ENCODE assay signal across 9 cellular contexts in the genomic region with DNA sequence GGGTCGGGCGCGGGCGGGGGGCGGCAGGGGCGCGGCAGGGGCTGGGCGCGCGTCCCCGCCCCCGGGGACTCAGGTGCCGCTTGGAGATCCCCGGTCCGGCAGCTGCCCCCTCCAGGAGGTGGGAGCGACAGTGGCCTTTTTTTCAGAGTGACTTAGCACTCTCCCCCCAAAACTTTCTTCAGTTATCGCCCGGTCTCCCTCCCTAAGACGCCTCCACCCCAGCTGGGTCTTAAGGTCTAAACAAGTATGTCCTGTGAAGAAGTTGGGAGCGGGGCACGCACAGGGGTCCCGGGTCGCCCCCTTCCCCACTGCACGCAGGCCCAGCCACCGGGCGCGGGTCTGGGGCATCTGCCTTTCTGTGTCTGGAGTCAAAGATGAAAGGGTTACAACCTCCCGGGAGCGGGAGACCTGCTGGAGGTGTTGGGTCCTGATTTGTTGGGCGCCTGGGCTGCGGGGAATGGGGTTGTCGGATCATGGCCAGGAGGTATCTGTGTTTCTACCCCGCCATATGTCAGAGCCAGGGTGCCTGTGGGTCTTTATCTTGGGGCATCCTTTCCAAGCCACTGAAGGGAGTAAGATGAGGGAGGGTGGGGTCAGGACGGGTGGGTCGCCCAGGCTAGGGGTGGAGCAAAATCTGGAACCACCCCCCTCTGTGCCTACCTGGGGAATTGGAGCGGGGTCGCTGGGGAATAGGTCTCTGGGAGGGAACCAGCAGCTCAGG. TPM values are rescaled to one million over a fixed set of nuclear protein-coding genes. Genes with fewer than 3 reads are reported as not detected.
DNase-seq lines count a peak whose midpoint lies in the region; ATAC-seq, FAIRE-seq and TF ChIP-seq lines count a peak whose summit lies in the region.
"Had no signal": no experiment of that assay in that cellular context is flagged by ENCODE, and none has a peak within 500 bp of the region (broad histone marks: within the 10 kb centered on the region; RNA-seq: fewer than 3 reads in every experiment).

No MANE protein-coding gene starts in this region.

- ATAC-seq in heart left ventricle (no peak), HG03520 (IDR thresholded peaks at IDR 0.05; ENCODE audit: unreplicated experiment) (no peak)

- H3K27ac ChIP-seq in heart left ventricle (peak overlapping the region in 11 of 12 donors; percentile 9 to 98 (median 59)), small intestine (ENCODE audit: low read depth in 1 of 2, low read length in 1 of 2) (peak overlapping the region; percentile 27 to 90)

- no peak for TF ChIP-seq POLR2A in heart left ventricle (IDR thresholded peaks at IDR 0.05)

- TF ChIP-seq CTCF in heart left ventricle (IDR thresholded peaks at IDR 0.05) (no peak), GM10266 (IDR thresholded peaks at IDR 0.05; ENCODE audit: control insufficient read depth, insufficient read depth, low read depth, missing control alignments) (no peak)

- H3K4me3 ChIP-seq in heart left ventricle (peak overlapping the region; percentile 50 to 88 (median 71)), small intestine (ENCODE audit: low read depth in 1 of 2, low read length in 2 of 2) (peak overlapping the region; percentile 73)

- H3K36me3 ChIP-seq in heart left ventricle = peaks cover 0 to 5% (median 0%) of the 10 kb centered on the region in 9 donors
- H3K36me3 ChIP-seq in small intestine (ENCODE audit: control insufficient read depth in 2 of 2, insufficient read depth in 2 of 2, low read length in 2 of 2) = no peaks in the 10 kb centered on the region

- H3K4me1 ChIP-seq in heart left ventricle (peaks cover 0 to 66% (median 33%) of the 10 kb centered on the region in 12 donors), small intestine (ENCODE audit: control insufficient read depth in 2 of 2, insufficient read depth in 1 of 2, low read depth in 1 of 2, low read length in 1 of 2) (no peaks in the 10 kb centered on the region)

- no peaks in the 10 kb centered on the region for H3K9me3 ChIP-seq in heart left ventricle
- H3K9me3 ChIP-seq in small intestine (ENCODE audit: control insufficient read depth, low read depth) = no peaks in the 10 kb centered on the region

- DNase-seq in NK-92 treated with Interleukin-12 subunit alpha and Interleukin-12 subunit beta, amount 100 ng/mL, for 24 hours (lab: John Stamatoyannopoulos, UW) = peak; percentile 44
- DNase-seq in NK-92 (lab: John Stamatoyannopoulos, UW; ENCODE audit: unreplicated experiment) (no peak), heart left ventricle (peak in 2 of 5 donors; percentile 27 to 33), small intestine (no peak), GM10266 (ENCODE audit: extremely low spot score) (no peak), amniotic stem cell (lab: John Stamatoyannopoulos, UW) (no peak)
- DNase-seq in activated CD8-positive, alpha-beta memory T cell treated with anti-CD3 and anti-CD28 coated beads, Interleukin-2, amount 50 U/mL, for 48 hours = peak; percentile 79

- intact Hi-C loops in heart left ventricle (cut with DNase I) = loop anchor here in 3 of 10 donors (5.0 kb wide), 4 partner anchors 40 to 95 kb away; a partner anchor contains a TSS

- H3K27me3 ChIP-seq in heart left ventricle = no peaks in the 10 kb centered on the region
- H3K27me3 ChIP-seq in small intestine (ENCODE audit: control insufficient read depth in 2 of 2, insufficient read depth in 2 of 2, low read length in 2 of 2) = peaks cover 0 to 2% of the 10 kb centered on the region in 2 donors

- FAIRE-seq in small intestine (lab: Jason Lieb, UNC) = no peak

- 22 to 29% (median 26%) methylated on average over 19 to 37 of the region's 37 CpGs for WGBS in heart left ventricle, 4 donors
- 11 to 24% (median 13%) methylated on average over 22 to 37 of the region's 37 CpGs for WGBS in small intestine, 3 donors

RNA-seq across cellular contexts. Expression of a gene that starts 0.7 kb away (rescaled TPM):
- total RNA-seq in heart left ventricle = 10 to 100 TPM in 5 of 9 donors, 1 to 10 TPM in 4; 6.4 to 52.8 (median 10.3) TPM
- 1 to 10 TPM; 5.4 to 7.8 TPM for polyA plus RNA-seq in heart left ventricle
- polyA plus RNA-seq in small intestine = 10 to 100 TPM in 1 of 3 donors, 1 to 10 TPM in 2; 3.1 to 15.4 (median 8.3) TPM

RNA-seq across cellular contexts. Expression of a gene that starts 39.5 kb away (rescaled TPM):
- total RNA-seq in heart left ventricle = not detected
- polyA plus RNA-seq in heart left ventricle (not detected), small intestine (under 1 TPM in 1 of 3 donors, not detected in 2; 0.04 TPM)
- total RNA-seq: Daoy had no signal

Comparison
In these comparisons a context has a peak if more than half of its experiments do, and no peak if none do; other contexts are left out.
1. DNase-seq: peak in NK-92 treated with Interleukin-12 subunit alpha and Interleukin-12 subunit beta, amount 100 ng/mL, for 24 hours (single experiment) and activated CD8-positive, alpha-beta memory T cell treated with anti-CD3 and anti-CD28 coated beads, Interleukin-2, amount 50 U/mL, for 48 hours (single experiment); none in NK-92 (single experiment), small intestine (single experiment), GM10266 (single experiment) and amniotic stem cell (single experiment).